Comparison of ENCODE assay signal across 7 cellular contexts in the genomic region with DNA sequence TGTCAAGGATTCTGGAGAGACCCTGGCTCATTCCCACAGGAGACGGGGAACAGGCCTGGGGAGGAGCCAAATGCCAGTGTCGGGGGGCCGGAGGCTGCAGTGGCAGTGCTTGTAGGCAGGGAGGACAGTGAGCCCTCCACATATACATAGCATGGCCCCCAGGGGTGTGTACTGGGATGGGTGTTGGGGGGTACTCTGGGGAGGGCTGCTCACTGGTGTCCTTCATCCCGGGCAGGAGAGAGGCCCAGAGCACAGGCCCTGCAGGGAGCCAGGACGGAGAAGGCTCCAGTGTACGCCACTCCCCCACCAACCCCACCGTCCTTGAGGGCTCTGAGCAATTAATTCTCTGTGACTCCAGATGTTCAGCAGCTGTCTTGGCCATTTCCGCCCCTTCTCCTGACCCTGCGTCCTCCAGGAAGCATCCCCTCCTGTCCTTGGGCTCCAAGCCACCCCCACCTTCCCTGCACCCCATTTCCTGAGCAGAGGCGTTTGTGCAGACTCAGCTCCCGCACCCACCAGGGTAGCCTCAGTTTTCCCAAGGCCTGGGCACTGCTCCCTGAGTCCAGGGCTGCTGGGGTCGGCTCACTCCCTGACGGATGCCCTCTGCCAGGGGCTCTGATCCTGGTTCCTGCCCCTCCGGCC. TPM values are rescaled to one million over a fixed set of nuclear protein-coding genes. Genes with fewer than 3 reads are reported as not detected.
DNase-seq lines count a peak whose midpoint lies in the region; ATAC-seq and TF ChIP-seq lines count a peak whose summit lies in the region.
"Had no signal": no experiment of that assay in that cellular context is flagged by ENCODE, and none has a peak within 500 bp of the region (broad histone marks: within the 10 kb centered on the region; RNA-seq: fewer than 3 reads in every experiment).

No MANE protein-coding gene starts in this region.

- no peaks in the 10 kb centered on the region for H3K9me3 ChIP-seq in IMR-90 (ENCODE audit: control insufficient read depth, insufficient read depth, low read length)
- no peaks in the 10 kb centered on the region for H3K9me3 ChIP-seq in esophagus muscularis mucosa
- no peaks in the 10 kb centered on the region for H3K9me3 ChIP-seq in sigmoid colon
- no peaks in the 10 kb centered on the region for H3K9me3 ChIP-seq in PC-9 (ENCODE audit: insufficient read depth, low read depth)

- peak overlapping the region in 1 of 2 experiments; percentile 56; a peak in 1 of 4 replicates for H4K8ac ChIP-seq in IMR-90 (ENCODE audit: low read depth in 2 of 2, low read length in 2 of 2)

- H3K23ac ChIP-seq in IMR-90 (ENCODE audit: low read depth, low read length) = no peak overlapping the region

- BruUV-seq in IMR-90 (replicated peaks; lab: Mats Ljungman, UMichigan) (no TSS peak), PC-9 (replicated peaks; lab: Mats Ljungman, UMichigan) (no TSS peak)

- peak overlapping the region; percentile 1 for H2AFZ ChIP-seq in IMR-90 (replicated peaks; ENCODE audit: low read length, poor library complexity)
- no peak overlapping the region for H2AFZ ChIP-seq in PC-9

- no peak overlapping the region for H3K9ac ChIP-seq in IMR-90 (ENCODE audit: low read depth, low read length)

- H3K4me3 ChIP-seq in IMR-90 (ENCODE audit: insufficient read depth, low read depth, low read length) = no peak overlapping the region
- no peak overlapping the region for H3K4me3 ChIP-seq in esophagus muscularis mucosa
- no peak overlapping the region for H3K4me3 ChIP-seq in sigmoid colon
- H3K4me3 ChIP-seq in PC-9 = no peak overlapping the region

- H3K14ac ChIP-seq in IMR-90 (replicated peaks; ENCODE audit: low read depth, low read length) = no peak overlapping the region

- H3K4me1 ChIP-seq in IMR-90 (ENCODE audit: control insufficient read depth, insufficient read depth, low read length) = peaks cover 27% of the 10 kb centered on the region
- H3K4me1 ChIP-seq in esophagus muscularis mucosa = peaks cover 56 to 66% (median 60%) of the 10 kb centered on the region in 4 donors
- peaks cover 0 to 38% (median 33%) of the 10 kb centered on the region in 4 donors for H3K4me1 ChIP-seq in sigmoid colon
- H3K4me1 ChIP-seq in PC-9 (replicated peaks; ENCODE audit: insufficient read depth) = peaks cover 10% of the 10 kb centered on the region

- POLR2A ChIA-PET in IMR-90 (lab: Charles Lee; ENCODE audit: unreplicated experiment) = no interaction called here
- POLR2A ChIA-PET in PC-9 (lab: Charles Lee; ENCODE audit: unreplicated experiment) = no interaction called here

- H3K27me3 ChIP-seq in IMR-90 (ENCODE audit: control insufficient read depth, insufficient read depth, low read length) (no peaks in the 10 kb centered on the region; the same call in 1 of the 2 replicates), esophagus muscularis mucosa (peaks cover 0 to 60% (median 21%) of the 10 kb centered on the region in 4 donors), sigmoid colon (peaks cover 17 to 63% (median 50%) of the 10 kb centered on the region in 3 donors), PC-9 (ENCODE audit: insufficient read depth, low read depth) (no peaks in the 10 kb centered on the region)

- CTCF ChIA-PET in IMR-90 (lab: Yijun Ruan, JAX) = interaction anchor here (0.9 to 1.4 kb wide), 2 partner anchors 71 to 83 kb away, joined by 3 read pairs; no protein-coding TSS in a partner anchor
- CTCF ChIA-PET in PC-9 (lab: Charles Lee) = no interaction called here

- peak; percentile 9 for ATAC-seq in IMR-90 (ENCODE audit: low read depth)

- H3K9me2 ChIP-seq in PC-9 (ENCODE audit: insufficient read depth) = no peaks in the 10 kb centered on the region

- H2BK15ac ChIP-seq in IMR-90 (ENCODE audit: low read depth, low read length) = no peak overlapping the region

- H4K5ac ChIP-seq in IMR-90 (ENCODE audit: low read depth, low read length) = no peak overlapping the region

- no peak for TF ChIP-seq RAD21 in IMR-90 (IDR thresholded peaks at IDR 0.05; ENCODE audit: low read length)

- no peak overlapping the region for H3K56ac ChIP-seq in IMR-90 (ENCODE audit: extremely low read depth, insufficient read depth, low read length)

- 33% methylated on average over 1 of the region's 14 CpGs; no CpG with 5 or more reads in 1 of the 2 experiments for WGBS in IMR-90 (ENCODE audit: extremely low coverage in 2 of 2, insufficient read length in 1 of 2), 2 experiments
- 30% methylated on average over 8 of the region's 14 CpGs for WGBS in esophagus muscularis mucosa
- WGBS in sigmoid colon, 2 donors = 10 to 32% methylated on average over 14 of the region's 14 CpGs

- DNase-seq in IMR-90 (no peak), esophagus muscularis mucosa (ENCODE audit: extremely low spot score) (no peak), sigmoid colon (no peak), GM13976 (ENCODE audit: low spot score) (no peak), PC-9 (no peak), activated gamma-delta T cell (lab: John Stamatoyannopoulos, UW) (no peak)
- DNase-seq: activated naive CD4-positive, alpha-beta T cell treated with anti-CD3 and anti-CD28 coated beads, Interleukin-2, amount 10 ng/mL, durations not matched to agents 7 days and 5 days had no signal

- no peak overlapping the region for H2BK120ac ChIP-seq in IMR-90 (ENCODE audit: low read depth, low read length)

- peak overlapping the region; percentile 77 for H2AK9ac ChIP-seq in IMR-90 (replicated peaks; ENCODE audit: low read depth, low read length, poor library complexity)

- H3K9me1 ChIP-seq in IMR-90 (ENCODE audit: insufficient read depth, low read length) = no peaks in the 10 kb centered on the region

- H3K36me3 ChIP-seq in IMR-90 (ENCODE audit: control insufficient read depth, insufficient read depth, low read length) = peaks cover 10% of the 10 kb centered on the region; the same call in 1 of the 2 replicates
- peaks cover 9 to 23% (median 17%) of the 10 kb centered on the region in 4 donors for H3K36me3 ChIP-seq in esophagus muscularis mucosa
- peaks cover 0 to 16% (median 8%) of the 10 kb centered on the region in 4 donors for H3K36me3 ChIP-seq in sigmoid colon
- H3K36me3 ChIP-seq in PC-9 (ENCODE audit: low read depth) = no peaks in the 10 kb centered on the region

- peaks cover 40% of the 10 kb centered on the region for H3F3A ChIP-seq in PC-9 (ENCODE audit: insufficient read depth, low read depth)

- no peak overlapping the region for H4K91ac ChIP-seq in IMR-90 (ENCODE audit: insufficient read depth, low read depth, low read length)

- peaks cover 15% of the 10 kb centered on the region for H3K79me2 ChIP-seq in PC-9 (ENCODE audit: low read depth)

- TF ChIP-seq CTCF in IMR-90 (conservative IDR thresholded peaks at IDR 0.05; ENCODE audit: low read depth, low read length) (no peak), esophagus muscularis mucosa (IDR thresholded peaks at IDR 0.05) (no peak), sigmoid colon (IDR thresholded peaks at IDR 0.05) (no peak), GM13976 (IDR thresholded peaks at IDR 0.05; ENCODE audit: borderline replicate concordance, control extremely low read depth, extremely low read depth, insufficient read depth, missing control alignments) (no peak), PC-9 (conservative IDR thresholded peaks at IDR 0.05) (no peak)

- intact Hi-C loops in IMR-90 (cut with micrococcal nuclease) = no loop called here
- intact Hi-C loops in esophagus muscularis mucosa (cut with DNase I) = no loop called here
- intact Hi-C loops in sigmoid colon (cut with DNase I) = no loop called here
- intact Hi-C loops in PC-9 (cut with micrococcal nuclease; ENCODE audit: unreplicated experiment) = no loop called here

- H3K27ac ChIP-seq in IMR-90 (ENCODE audit: insufficient read depth, low read length) (no peak overlapping the region), esophagus muscularis mucosa (replicated peaks in 1 of 4) (peak overlapping the region; percentile 45 to 63 (median 55)), sigmoid colon (peak overlapping the region; percentile 5 to 43 (median 34)), PC-9 (no peak overlapping the region)

- no peaks in the 10 kb centered on the region for H3K79me1 ChIP-seq in IMR-90 (ENCODE audit: low read depth in 1 of 2, low read length in 2 of 2)

- peak overlapping the region; percentile 21 for H2AK5ac ChIP-seq in IMR-90 (ENCODE audit: low read depth, low read length)

- TF ChIP-seq EP300 in esophagus muscularis mucosa (IDR thresholded peaks at IDR 0.05) (no peak), sigmoid colon (IDR thresholded peaks at IDR 0.05) (no peak)

- no peak overlapping the region for H2BK20ac ChIP-seq in IMR-90 (ENCODE audit: low read depth, low read length)

- in situ Hi-C loops in IMR-90 (cut with MboI; ENCODE audit: low sequenced_read_pairs) = loop anchor here (5.0 kb wide), 1 partner anchor 76 kb away; no protein-coding TSS in a partner anchor
- in situ Hi-C loops in GM13976 (cut with MboI; ENCODE audit: low sequenced_read_pairs, unreplicated experiment) = loop anchor here (10.0 to 25.0 kb wide), 2 partner anchors 153 to 321 kb away; a partner anchor contains a TSS

- no peak overlapping the region for H3K18ac ChIP-seq in IMR-90 (ENCODE audit: low read depth, low read length)

- TF ChIP-seq POLR2A in IMR-90 (IDR thresholded peaks at IDR 0.05; ENCODE audit: low read depth, low read length) = no peak
- TF ChIP-seq POLR2A in esophagus muscularis mucosa (IDR thresholded peaks at IDR 0.05; ENCODE audit: low read depth) = no peak
- TF ChIP-seq POLR2A in sigmoid colon (IDR thresholded peaks at IDR 0.05) = no peak

- dilution Hi-C loops in IMR-90 (cut with HindIII; ENCODE audit: low sequenced_read_pairs, unreplicated experiment) = no loop called here

- H3K4me2 ChIP-seq in IMR-90 (ENCODE audit: low read depth, low read length) (no peak overlapping the region), PC-9 (no peak overlapping the region)

- H3K4ac ChIP-seq in IMR-90 (ENCODE audit: low read depth, low read length) = no peak overlapping the region

- no peak overlapping the region for H2BK5ac ChIP-seq in IMR-90 (ENCODE audit: low read depth, low read length, poor library complexity, severe bottlenecking)

- H4K20me1 ChIP-seq in IMR-90 (ENCODE audit: insufficient read depth, low read length) = no peaks in the 10 kb centered on the region; the same call in 1 of the 2 replicates
- peaks cover 12% of the 10 kb centered on the region for H4K20me1 ChIP-seq in PC-9 (ENCODE audit: insufficient read depth)

RNA-seq across cellular contexts. Expression of a gene that starts 3.4 kb away (rescaled TPM):
- not detected in 2 replicates for total RNA-seq in IMR-90 (2012; rRNA removed)
- polyA plus RNA-seq in IMR-90 (2012; rRNA removed) = 0.05 TPM in 1 of 2 replicates, not detected in the other
- polyA plus RNA-seq in IMR-90 (2012; cell fraction: cytosol; rRNA removed) = not detected in 2 replicates
- not detected in 2 replicates for polyA plus RNA-seq in IMR-90 (2012; cell fraction: nucleus; rRNA removed; ENCODE audit: low replicate concordance)
- not detected for total RNA-seq in esophagus muscularis mucosa
- not detected for total RNA-seq in sigmoid colon
- under 1 TPM in 1 of 3 donors, not detected in 2; 0.44 TPM for polyA plus RNA-seq in sigmoid colon
- total RNA-seq in PC-9 (2021) = not detected in 2 replicates

RNA-seq across cellular contexts. Expression of a gene that starts 7.2 kb away (rescaled TPM):
- total RNA-seq in IMR-90 (2012; rRNA removed) (113 and 119 TPM in 2 replicates), esophagus muscularis mucosa (100 to 1,000 TPM; 110 to 162 (median 134) TPM), sigmoid colon (100 to 1,000 TPM in 3 of 4 donors, 10 to 100 TPM in 1; 84.7 to 109 (median 104) TPM), PC-9 (2021) (149 and 158 TPM in 2 replicates)
- polyA plus RNA-seq in IMR-90 (2012; rRNA removed) (189 and 191 TPM in 2 replicates), sigmoid colon (10 to 100 TPM; 71.7 to 84.2 (median 74.5) TPM)
- 217 and 218 TPM in 2 replicates for polyA plus RNA-seq in IMR-90 (2012; cell fraction: cytosol; rRNA removed)
- 189 and 198 TPM in 2 replicates for polyA plus RNA-seq in IMR-90 (2012; cell fraction: nucleus; rRNA removed; ENCODE audit: low replicate concordance)

RNA-seq across cellular contexts. Expression of a gene that starts 26.8 kb away (rescaled TPM):
- total RNA-seq in IMR-90 (2012; rRNA removed) (14.9 and 15.3 TPM in 2 replicates), esophagus muscularis mucosa (10 to 100 TPM in 3 of 4 donors, 1 to 10 TPM in 1; 9.6 to 22.8 (median 13.8) TPM), sigmoid colon (1 to 10 TPM; 3.4 to 5.3 (median 4.3) TPM), PC-9 (2021) (3.6 and 4.9 TPM in 2 replicates)
- polyA plus RNA-seq in IMR-90 (2012; rRNA removed) (4.2 and 4.3 TPM in 2 replicates), sigmoid colon (1 to 10 TPM in 1 of 3 donors, under 1 TPM in 2; 0.23 to 3.6 (median 0.60) TPM)
- polyA plus RNA-seq in IMR-90 (2012; cell fraction: cytosol; rRNA removed) = 2.4 and 4.8 TPM in 2 replicates
- 10.3 and 18.2 TPM in 2 replicates for polyA plus RNA-seq in IMR-90 (2012; cell fraction: nucleus; rRNA removed; ENCODE audit: low replicate concordance)

RNA-seq across cellular contexts. Expression of a gene that starts 37.1 kb away (rescaled TPM):
- 45.2 and 46.9 TPM in 2 replicates for total RNA-seq in IMR-90 (2012; rRNA removed)
- 35.6 and 36.3 TPM in 2 replicates for polyA plus RNA-seq in IMR-90 (2012; rRNA removed)
- 34.5 and 45.2 TPM in 2 replicates for polyA plus RNA-seq in IMR-90 (2012; cell fraction: cytosol; rRNA removed)
- polyA plus RNA-seq in IMR-90 (2012; cell fraction: nucleus; rRNA removed; ENCODE audit: low replicate concordance) = 30.4 and 42.4 TPM in 2 replicates
- 10 to 100 TPM; 39.5 to 64.9 (median 53.1) TPM for total RNA-seq in esophagus muscularis mucosa
- total RNA-seq in sigmoid colon = 10 to 100 TPM; 25.0 to 36.4 (median 31.2) TPM
- polyA plus RNA-seq in sigmoid colon = 10 to 100 TPM; 21.6 to 62.8 (median 41.6) TPM
- 47.0 and 48.1 TPM in 2 replicates for total RNA-seq in PC-9 (2021)

Comparison
In these comparisons a context has a peak if more than half of its experiments do, and no peak if none do; other contexts are left out.
1. H3K27ac ChIP-seq: peak in esophagus muscularis mucosa (4 of 4) and sigmoid colon (4 of 4); none in IMR-90 (single experiment) and PC-9 (single experiment).